ENCODE assay signal across 9 cellular contexts in the genomic region with DNA sequence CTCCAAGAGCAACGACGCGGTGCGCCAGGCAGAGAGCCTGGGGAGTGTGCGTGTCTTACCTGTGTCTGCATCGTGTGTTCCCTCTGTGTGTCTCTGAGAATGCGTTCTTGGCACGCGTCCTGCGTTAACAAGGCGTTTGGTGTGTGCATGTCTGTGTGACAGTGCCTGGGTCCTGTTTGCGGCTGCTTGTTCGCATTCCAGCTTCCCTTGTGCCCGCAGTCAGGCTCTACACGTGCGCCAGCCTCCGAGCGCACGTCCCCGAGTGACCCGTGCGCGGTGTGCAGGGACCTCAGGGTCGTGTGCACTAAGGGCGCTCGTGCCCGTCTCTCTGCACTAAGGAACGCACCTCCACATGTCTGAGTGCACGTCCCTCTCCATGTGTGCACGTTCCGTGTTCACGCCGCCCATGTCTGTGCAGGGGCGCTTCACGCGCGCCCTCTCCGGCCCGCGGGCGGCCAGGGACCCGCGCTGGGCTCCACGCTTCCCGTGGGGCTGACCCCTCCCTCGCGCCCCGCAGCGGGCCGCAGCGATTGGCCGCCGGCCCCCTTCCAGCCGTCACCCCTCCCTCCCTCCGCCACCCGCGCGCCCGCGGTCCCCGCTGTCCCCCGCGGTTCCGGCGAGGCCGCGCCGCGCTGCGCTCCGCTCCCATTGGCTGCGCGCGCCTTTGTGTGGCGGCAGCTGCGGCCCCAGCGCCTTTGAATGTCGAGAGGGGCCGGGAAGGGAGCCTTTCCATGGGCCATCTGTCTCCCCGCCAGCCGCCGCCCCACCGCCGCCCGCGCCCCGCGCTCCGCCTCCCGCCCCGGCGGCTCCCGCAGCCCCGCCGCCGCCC.
A peak's percentile ranks its signal among the peaks of the same experiment; 100 is the strongest.
DNase-seq lines count a peak whose midpoint lies in the region; ATAC-seq, FAIRE-seq and TF ChIP-seq lines count a peak whose summit lies in the region.
"Had no signal": no experiment of that assay in that cellular context is flagged by ENCODE, and none has a peak within 500 bp of the region (broad histone marks: within the 10 kb centered on the region; RNA-seq: fewer than 3 reads in every experiment).

No MANE protein-coding gene starts in this region.

- TF ChIP-seq CTCF in glutamatergic neuron (IDR thresholded peaks at IDR 0.05; ENCODE audit: partially characterized antibody, unreplicated experiment) (no peak), osteocyte (IDR thresholded peaks at IDR 0.05) (no peak)

- H3K36me3 ChIP-seq in ES-I3 (ENCODE audit: insufficient read depth, low read length): no peaks in the 10 kb centered on the region

- no peaks in the 10 kb centered on the region for H3K9me3 ChIP-seq in ES-I3 (ENCODE audit: control insufficient read depth, insufficient read depth, low read length)

- H3K4me1 ChIP-seq in ES-I3 (ENCODE audit: insufficient read depth, low read length): peaks cover 10% of the 10 kb centered on the region

- H3K36me3 Mint-ChIP-seq in activated T-cell treated with anti-CD3 and anti-CD28 coated beads, Interleukin-2, amount 50 U/mL, for 4 hours (ENCODE audit: insufficient read depth): no peaks in the 10 kb centered on the region
- H3K36me3 Mint-ChIP-seq in glutamatergic neuron (ENCODE audit: unreplicated experiment): peaks cover 14% of the 10 kb centered on the region
- H3K36me3 Mint-ChIP-seq in osteocyte (ENCODE audit: unreplicated experiment): no peaks in the 10 kb centered on the region

- no peak for FAIRE-seq in GM19239 (lab: Jason Lieb, UNC)

- H3K9ac ChIP-seq in ES-I3 (ENCODE audit: low read depth, low read length): peak overlapping the region; percentile 51; the same call in 1 of the 2 replicates

- no peaks in the 10 kb centered on the region for H3K9me3 Mint-ChIP-seq in activated T-cell treated with anti-CD3 and anti-CD28 coated beads, Interleukin-2, amount 50 U/mL, for 4 hours
- H3K9me3 Mint-ChIP-seq in glutamatergic neuron (ENCODE audit: unreplicated experiment): peaks cover 40% of the 10 kb centered on the region
- no peaks in the 10 kb centered on the region for H3K9me3 Mint-ChIP-seq in osteocyte (ENCODE audit: unreplicated experiment)

- H3K4me1 Mint-ChIP-seq in activated T-cell treated with anti-CD3 and anti-CD28 coated beads, Interleukin-2, amount 50 U/mL, for 4 hours (ENCODE audit: low read depth): peaks cover 27% of the 10 kb centered on the region
- H3K4me1 Mint-ChIP-seq in glutamatergic neuron (ENCODE audit: low read depth, unreplicated experiment): peaks cover 13% of the 10 kb centered on the region
- H3K4me1 Mint-ChIP-seq in osteocyte (ENCODE audit: unreplicated experiment): peaks cover 20% of the 10 kb centered on the region

- DNase-seq in NCI-H146 treated with DMSO at 0.1 percent for 48 hours (lab: John Stamatoyannopoulos, UW; ENCODE audit: unreplicated experiment) (peak; percentile 75), glutamatergic neuron (peak; percentile 90), osteocyte (ENCODE audit: extremely low spot score, unreplicated experiment) (no peak), GM19239 (ENCODE audit: insufficient read length, low spot score) (no peak), EL (no peak), CD1c-positive myeloid dendritic cell (ENCODE audit: extremely low spot score) (no peak)
- DNase-seq in activated T-cell treated with anti-CD3 and anti-CD28 coated beads, Interleukin-2, amount 50 U/mL, for 4 hours: no peak

- H3K4me3 Mint-ChIP-seq in activated T-cell treated with anti-CD3 and anti-CD28 coated beads, Interleukin-2, amount 50 U/mL, for 4 hours: peak overlapping the region; percentile 58
- peak overlapping the region; percentile 91 for H3K4me3 Mint-ChIP-seq in glutamatergic neuron (ENCODE audit: unreplicated experiment)
- H3K4me3 Mint-ChIP-seq in osteocyte (ENCODE audit: unreplicated experiment): peak overlapping the region; percentile 63

- peaks cover 56% of the 10 kb centered on the region for H3K27me3 Mint-ChIP-seq in activated T-cell treated with anti-CD3 and anti-CD28 coated beads, Interleukin-2, amount 50 U/mL, for 4 hours (ENCODE audit: low read depth)
- H3K27me3 Mint-ChIP-seq in glutamatergic neuron (ENCODE audit: unreplicated experiment) (peaks cover 37% of the 10 kb centered on the region), osteocyte (ENCODE audit: unreplicated experiment) (peaks cover 78% of the 10 kb centered on the region)

- H3K27ac Mint-ChIP-seq in glutamatergic neuron (ENCODE audit: unreplicated experiment): peak overlapping the region; percentile 94
- no peak overlapping the region for H3K27ac Mint-ChIP-seq in osteocyte (ENCODE audit: unreplicated experiment)

- peak; percentile 67 to 75 for ATAC-seq in activated T-cell treated with anti-CD3 and anti-CD28 coated beads, Interleukin-2, amount 50 U/mL, for 4 hours
- ATAC-seq: Panc1 had no signal

Comparison
In these comparisons a context has a peak if more than half of its experiments do, and no peak if none do; other contexts are left out.
1. DNase-seq: peak in NCI-H146 treated with DMSO at 0.1 percent for 48 hours (single experiment) and glutamatergic neuron (single experiment); none in activated T-cell treated with anti-CD3 and anti-CD28 coated beads, Interleukin-2, amount 50 U/mL, for 4 hours (single experiment), osteocyte (single experiment), GM19239 (single experiment), EL (single experiment) and CD1c-positive myeloid dendritic cell (single experiment).
2. Peak in every context shown above with its lines, with median percentiles within 50 percentile points of each other: H3K4me3 Mint-ChIP-seq.